In the genomic region with DNA sequence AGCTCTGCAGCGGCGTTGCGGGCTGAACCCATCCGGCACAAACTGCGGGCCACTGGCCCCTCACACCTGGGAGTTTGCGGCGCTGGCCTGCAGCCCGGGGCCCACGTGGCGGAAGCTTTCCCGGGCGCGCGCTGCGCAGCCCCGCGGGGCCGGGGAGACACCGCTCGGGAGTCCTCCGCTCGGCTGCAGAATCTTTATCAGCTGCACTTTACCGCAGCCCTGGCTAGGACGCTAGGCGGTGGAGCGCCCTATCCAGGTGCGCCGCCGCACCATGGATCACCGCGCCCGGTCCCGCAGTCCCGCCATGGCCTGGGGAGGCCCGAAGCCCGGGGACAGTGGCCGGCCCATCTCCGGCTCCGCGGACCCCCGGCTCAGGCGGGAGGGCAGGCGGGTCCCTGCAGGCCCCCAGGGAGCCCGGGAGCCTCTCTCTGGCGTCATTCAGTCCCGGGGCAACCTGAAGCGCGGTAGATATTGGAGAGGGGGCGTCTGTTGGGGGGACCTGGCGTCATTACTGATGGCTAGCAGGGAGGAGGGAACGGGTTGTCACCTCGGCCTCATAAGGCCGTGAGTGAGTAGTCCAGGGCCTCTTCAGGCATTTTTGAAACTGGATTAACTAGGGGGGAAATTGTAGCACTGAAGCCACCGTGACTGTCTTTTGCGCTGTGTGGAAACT, we compare ENCODE assay signal across 12 cellular contexts. TPM values are rescaled to one million over a fixed set of nuclear protein-coding genes. Genes with fewer than 3 reads are reported as not detected.
A peak's percentile ranks its signal among the peaks of the same experiment; 100 is the strongest.
DNase-seq lines count a peak whose midpoint lies in the region; ATAC-seq and TF ChIP-seq lines count a peak whose summit lies in the region.
"Had no signal": no experiment of that assay in that cellular context is flagged by ENCODE, and none has a peak within 500 bp of the region (broad histone marks: within the 10 kb centered on the region; RNA-seq: fewer than 3 reads in every experiment).

No MANE protein-coding gene starts in this region.

- peaks cover 88% of the 10 kb centered on the region for H3K27me3 Mint-ChIP-seq in activated CD4-positive, alpha-beta T cell treated with anti-CD3 and anti-CD28 coated beads, Interleukin-2, amount 10 ng/mL, durations not matched to agents 24 days and 14 days

- no peak for TF ChIP-seq POLR2A in spleen (IDR thresholded peaks at IDR 0.05)

- no peak overlapping the region for H3K27ac ChIP-seq in spleen
- H3K27ac ChIP-seq: left lung, RWPE1 had no signal

- H3K9me3 Mint-ChIP-seq in activated CD4-positive, alpha-beta T cell treated with anti-CD3 and anti-CD28 coated beads, Interleukin-2, amount 10 ng/mL, durations not matched to agents 24 days and 14 days: peaks cover 6% of the 10 kb centered on the region

- 1 to 2% (median 2%) methylated on average over 15 to 55 of the region's 55 CpGs for WGBS in spleen, 5 donors

- H3K4me3 ChIP-seq in iPS-15b (ENCODE audit: low read depth, low read length) (peak overlapping the region; percentile 20), spleen (peak overlapping the region; percentile 16 to 62 (median 24))

- peaks cover 19% of the 10 kb centered on the region for H3K4me1 Mint-ChIP-seq in activated CD4-positive, alpha-beta T cell treated with anti-CD3 and anti-CD28 coated beads, Interleukin-2, amount 10 ng/mL, durations not matched to agents 24 days and 14 days

- H3K9me3 ChIP-seq in iPS-15b (ENCODE audit: control insufficient read depth, insufficient read depth, low read length) (no peaks in the 10 kb centered on the region), spleen (no peaks in the 10 kb centered on the region)
- H3K9me3 ChIP-seq: left lung had no signal

- peaks cover 6% of the 10 kb centered on the region for H3K36me3 Mint-ChIP-seq in activated CD4-positive, alpha-beta T cell treated with anti-CD3 and anti-CD28 coated beads, Interleukin-2, amount 10 ng/mL, durations not matched to agents 24 days and 14 days (ENCODE audit: low read depth)

- ATAC-seq in HG03439 (IDR thresholded peaks at IDR 0.05; ENCODE audit: unreplicated experiment) (no peak), GM19467 (IDR thresholded peaks at IDR 0.05; ENCODE audit: unreplicated experiment) (no peak)
- ATAC-seq: left lung had no signal

- H3K27me3 ChIP-seq in iPS-15b (ENCODE audit: control insufficient read depth, insufficient read depth, low read length): peaks cover 99% of the 10 kb centered on the region
- peaks cover 14 to 100% (median 76%) of the 10 kb centered on the region in 7 donors for H3K27me3 ChIP-seq in spleen (replicated peaks in 1 of 7)

- H3K4me1 ChIP-seq in iPS-15b (ENCODE audit: control insufficient read depth, insufficient read depth, low read length) (peaks cover 2% of the 10 kb centered on the region), spleen (peaks cover 12 to 55% (median 37%) of the 10 kb centered on the region in 6 donors)

- no peak for TF ChIP-seq CTCF in spleen (IDR thresholded peaks at IDR 0.05 in 8 of 11, conservative IDR thresholded peaks at IDR 0.05 in 3 of 11)

- H3K36me3 ChIP-seq in iPS-15b (ENCODE audit: control insufficient read depth, insufficient read depth, low read length) (no peaks in the 10 kb centered on the region), spleen (no peaks in the 10 kb centered on the region)
- H3K36me3 ChIP-seq: left lung had no signal

- no peak overlapping the region for H3K27ac Mint-ChIP-seq in activated CD4-positive, alpha-beta T cell treated with anti-CD3 and anti-CD28 coated beads, Interleukin-2, amount 10 ng/mL, durations not matched to agents 24 days and 14 days

- H3K9ac ChIP-seq in iPS-15b (ENCODE audit: low read depth, low read length): no peak overlapping the region

- no peak overlapping the region for H3K4me3 Mint-ChIP-seq in activated CD4-positive, alpha-beta T cell treated with anti-CD3 and anti-CD28 coated beads, Interleukin-2, amount 10 ng/mL, durations not matched to agents 24 days and 14 days

- intact Hi-C loops in activated CD4-positive, alpha-beta T cell treated with anti-CD3 and anti-CD28 coated beads, Interleukin-2, amount 10 ng/mL, durations not matched to agents 24 days and 14 days (cut with micrococcal nuclease): loop anchor here (10.0 kb wide), 1 partner anchor 175 kb away; no protein-coding TSS in a partner anchor
- intact Hi-C loops in spleen (cut with DNase I; ENCODE audit: low total_unique reads): no loop called here

- peak; percentile 63 for DNase-seq in activated CD4-positive, alpha-beta T cell treated with anti-CD3 and anti-CD28 coated beads, Interleukin-2, amount 10 ng/mL, durations not matched to agents 24 days and 14 days
- no peak for DNase-seq in activated CD4-positive, alpha-beta T cell treated with anti-CD3 and anti-CD28 coated beads for 4 hours
- peak; percentile 23 for DNase-seq in RPMI8226
- no peak for DNase-seq in spleen
- no peak for DNase-seq in T-helper 9 cell
- DNase-seq: C1 segment of cervical spinal cord, KG1 had no signal

RNA-seq across cellular contexts. Expression of a gene that starts 5.7 kb away (rescaled TPM):
- total RNA-seq in activated CD4-positive, alpha-beta T cell treated with anti-CD3 and anti-CD28 coated beads, Interleukin-2, amount 10 ng/mL, durations not matched to agents 24 days and 14 days: not detected in 2 replicates
- under 1 TPM in 1 of 7 donors, not detected in 6; 0.23 TPM for total RNA-seq in spleen
- under 1 TPM in 1 of 3 donors, not detected in 2; 0.03 TPM for polyA plus RNA-seq in spleen

RNA-seq across cellular contexts. Expression of a gene that starts 49.9 kb away (rescaled TPM):
- total RNA-seq in activated CD4-positive, alpha-beta T cell treated with anti-CD3 and anti-CD28 coated beads, Interleukin-2, amount 10 ng/mL, durations not matched to agents 24 days and 14 days: not detected in 2 replicates
- 1 to 10 TPM in 2 of 7 donors, under 1 TPM in 4, not detected in 1; 0.26 to 1.8 (median 0.58) TPM for total RNA-seq in spleen
- under 1 TPM in 2 of 3 donors, not detected in 1; 0.02 to 0.90 TPM for polyA plus RNA-seq in spleen

Comparison
In these comparisons a context has a peak if more than half of its experiments do, and no peak if none do; other contexts are left out.
1. DNase-seq: peak in activated CD4-positive, alpha-beta T cell treated with anti-CD3 and anti-CD28 coated beads, Interleukin-2, amount 10 ng/mL, durations not matched to agents 24 days and 14 days (single experiment) and RPMI8226 (single experiment); none in activated CD4-positive, alpha-beta T cell treated with anti-CD3 and anti-CD28 coated beads for 4 hours (0 of 2), spleen (single experiment) and T-helper 9 cell (single experiment).